ENCODE assay signal across 10 cellular contexts in the genomic region with DNA sequence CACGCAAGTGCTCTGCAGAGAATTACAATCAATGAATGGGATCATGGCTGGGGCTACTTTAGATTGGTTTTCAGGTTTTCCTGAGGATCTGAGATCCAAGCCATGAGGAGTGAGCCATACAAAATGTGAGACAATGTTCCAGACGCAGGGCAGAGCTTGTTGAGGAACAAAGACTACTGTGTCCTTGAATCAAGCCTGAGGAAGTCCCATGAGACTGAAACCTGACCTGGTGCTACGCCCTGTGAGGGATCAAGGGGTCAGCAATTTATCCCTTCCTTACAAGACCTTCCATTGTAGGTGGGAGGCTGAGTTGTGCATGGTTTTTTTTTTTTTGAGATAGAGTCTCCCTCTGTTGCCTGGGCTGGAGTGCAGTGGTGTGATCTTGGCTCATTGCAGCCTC. TPM values are rescaled to one million over a fixed set of nuclear protein-coding genes. Genes with fewer than 3 reads are reported as not detected.
DNase-seq lines count a peak whose midpoint lies in the region; ATAC-seq, FAIRE-seq and TF ChIP-seq lines count a peak whose summit lies in the region.
"Had no signal": no experiment of that assay in that cellular context is flagged by ENCODE, and none has a peak within 500 bp of the region (broad histone marks: within the 10 kb centered on the region; RNA-seq: fewer than 3 reads in every experiment).

No MANE protein-coding gene starts in this region.

- H3K79me2 ChIP-seq in SU-DHL-6 (ENCODE audit: insufficient read depth, low read length) (peaks cover 71% of the 10 kb centered on the region), smooth muscle cell (ENCODE audit: low read depth) (peaks cover 52% of the 10 kb centered on the region)

- FAIRE-seq in pancreas (lab: Jason Lieb, UNC): no peak

- H3K4me2 ChIP-seq in SU-DHL-6 (ENCODE audit: low read depth, low read length, poor library complexity, severe bottlenecking): peak overlapping the region; percentile 77
- no peak overlapping the region for H3K4me2 ChIP-seq in smooth muscle cell

- H3K36me3 Mint-ChIP-seq in CD14-positive monocyte: peaks cover 30 to 37% of the 10 kb centered on the region in 2 donors

- no peak overlapping the region for H3K4me3 Mint-ChIP-seq in CD14-positive monocyte

- H3K4me1 ChIP-seq in HAP-1 (peaks cover 13% of the 10 kb centered on the region), smooth muscle cell (ENCODE audit: low read depth) (peaks cover 9% of the 10 kb centered on the region), pancreas (peaks cover 0 to 11% (median 8%) of the 10 kb centered on the region in 3 donors)

- H3K9me3 Mint-ChIP-seq in CD14-positive monocyte: no peaks in the 10 kb centered on the region

- peaks cover 24% of the 10 kb centered on the region for H3K4me1 Mint-ChIP-seq in CD14-positive monocyte

- H3F3A ChIP-seq in SU-DHL-6 (ENCODE audit: insufficient read depth) (0 out of 2 replicates have a peak, but pooled peaks cover 3% of the 10 kb centered on the region), smooth muscle cell (ENCODE audit: low read depth) (no peaks in the 10 kb centered on the region)

- ATAC-seq in pancreas: no peak
- ATAC-seq: heart right ventricle had no signal

- H3K9ac ChIP-seq in SU-DHL-6 (ENCODE audit: low read length) (peak overlapping the region; percentile 94), smooth muscle cell (ENCODE audit: low read depth) (no peak overlapping the region)

- 73% methylated on average over 3 of the region's 3 CpGs for WGBS in smooth muscle cell (ENCODE audit: low lambda C conversion rate)
- 54 to 61% methylated on average over 3 of the region's 3 CpGs for WGBS in pancreas, 2 donors

- peak overlapping the region in 5 of 7 donors; percentile 42 to 70 (median 64) for H3K27ac Mint-ChIP-seq in CD14-positive monocyte

- H2AFZ ChIP-seq in SU-DHL-6 (ENCODE audit: low read depth, low read length, severe bottlenecking) (no peak overlapping the region), smooth muscle cell (ENCODE audit: low read depth) (no peak overlapping the region)

- H3K27me3 ChIP-seq in HAP-1 (ENCODE audit: low read depth) (no peaks in the 10 kb centered on the region), SU-DHL-6 (ENCODE audit: low read length) (no peaks in the 10 kb centered on the region), smooth muscle cell (ENCODE audit: low read depth) (no peaks in the 10 kb centered on the region), pancreas (no peaks in the 10 kb centered on the region)
- H3K27me3 ChIP-seq: heart right ventricle had no signal

- intact Hi-C loops in CD14-positive monocyte (cut with micrococcal nuclease): no loop called here
- intact Hi-C loops in pancreas (cut with DNase I): no loop called here

- TF ChIP-seq CTCF in CD14-positive monocyte (IDR thresholded peaks at IDR 0.05): no peak
- no peak for TF ChIP-seq CTCF in SU-DHL-6 (IDR thresholded peaks at IDR 0.05; ENCODE audit: insufficient read depth, low read length, poor library complexity, severe bottlenecking)
- TF ChIP-seq CTCF in smooth muscle cell (IDR thresholded peaks at IDR 0.05; ENCODE audit: borderline replicate concordance, insufficient read depth, poor library complexity, severe bottlenecking): no peak
- no peak for TF ChIP-seq CTCF in pancreas (IDR thresholded peaks at IDR 0.05)

- in situ Hi-C loops in HAP-1 (cut with MboI; ENCODE audit: low sequenced_read_pairs): no loop called here

- H3K27me3 Mint-ChIP-seq in CD14-positive monocyte (ENCODE audit: low read depth in 3 of 3): peaks cover 0 to 2% (median 0%) of the 10 kb centered on the region in 3 donors

- H3K9me3 ChIP-seq in HAP-1: no peaks in the 10 kb centered on the region
- no peaks in the 10 kb centered on the region for H3K9me3 ChIP-seq in SU-DHL-6 (ENCODE audit: insufficient read depth, low read length)
- H3K9me3 ChIP-seq in smooth muscle cell (replicated peaks; ENCODE audit: low read depth): no peaks in the 10 kb centered on the region
- no peaks in the 10 kb centered on the region for H3K9me3 ChIP-seq in pancreas
- H3K9me3 ChIP-seq: heart right ventricle had no signal

- H3K4me3 ChIP-seq in HAP-1: peak overlapping the region; percentile 97
- H3K4me3 ChIP-seq in SU-DHL-6 (ENCODE audit: insufficient read depth, low read length, poor library complexity, severe bottlenecking): no peak overlapping the region
- no peak overlapping the region for H3K4me3 ChIP-seq in smooth muscle cell
- no peak overlapping the region for H3K4me3 ChIP-seq in pancreas

- H3K36me3 ChIP-seq in HAP-1 (replicated peaks) (peaks cover 44% of the 10 kb centered on the region), SU-DHL-6 (ENCODE audit: low read length) (peaks cover 3% of the 10 kb centered on the region; the same call in 1 of the 2 replicates), smooth muscle cell (ENCODE audit: low read depth) (no peaks in the 10 kb centered on the region), pancreas (peaks cover 0 to 9% (median 0%) of the 10 kb centered on the region in 3 donors)

- H4K20me1 ChIP-seq in SU-DHL-6 (ENCODE audit: low read depth, low read length) (peaks cover 3% of the 10 kb centered on the region; the same call in 1 of the 2 replicates), smooth muscle cell (ENCODE audit: low read depth) (no peaks in the 10 kb centered on the region)

- H3K27ac ChIP-seq in SU-DHL-6 (ENCODE audit: low read depth, low read length): no peak overlapping the region
- no peak overlapping the region for H3K27ac ChIP-seq in smooth muscle cell (ENCODE audit: low read depth)
- H3K27ac ChIP-seq in pancreas: no peak overlapping the region
- H3K27ac ChIP-seq: heart right ventricle had no signal

- DNase-seq in CD14-positive monocyte (ENCODE audit: low spot score): no peak
- DNase-seq in HAP-1 (ENCODE audit: low spot score in 2 of 2): peak; percentile 72 to 79
- peak; percentile 86 for DNase-seq in islet precursor cell
- DNase-seq in smooth muscle cell (lab: John Stamatoyannopoulos, UW; ENCODE audit: unreplicated experiment): no peak
- DNase-seq in SKM-1 treated with dmso at 0.1 percent for 144 hours (lab: John Stamatoyannopoulos, UW; ENCODE audit: unreplicated experiment): no peak
- DNase-seq in pancreas: no peak
- DNase-seq in NCI-H2081 treated with DMSO at 0.1 percent for 48 hours (lab: John Stamatoyannopoulos, UW): no peak
- DNase-seq: heart right ventricle, NCI-H2171 had no signal

- H3K9me2 ChIP-seq in SU-DHL-6 (replicated peaks; ENCODE audit: insufficient read depth, low read length): no peaks in the 10 kb centered on the region

RNA-seq across cellular contexts. Expression of a gene that starts 2.1 kb away (rescaled TPM):
- polyA plus RNA-seq in CD14-positive monocyte: 1 to 10 TPM in 1 of 2 donors, under 1 TPM in 1; 0.75 to 1.0 TPM
- total RNA-seq in smooth muscle cell: 16.0 and 25.7 TPM in 2 replicates
- 2.3 and 4.1 TPM in 2 replicates for polyA plus RNA-seq in smooth muscle cell
- 10 to 100 TPM in 2 of 6 donors, 1 to 10 TPM in 4; 6.2 to 15.0 (median 8.0) TPM for total RNA-seq in pancreas
- 1 to 10 TPM; 3.7 to 4.8 TPM for polyA plus RNA-seq in pancreas

Comparison
In these comparisons a context has a peak if more than half of its experiments do, and no peak if none do; other contexts are left out.
1. DNase-seq: peak in HAP-1 (2 of 2) and islet precursor cell (single experiment); none in CD14-positive monocyte (single experiment), smooth muscle cell (single experiment), SKM-1 treated with dmso at 0.1 percent for 144 hours (single experiment), pancreas (0 of 6) and NCI-H2081 treated with DMSO at 0.1 percent for 48 hours (single experiment).